In the genomic region with DNA sequence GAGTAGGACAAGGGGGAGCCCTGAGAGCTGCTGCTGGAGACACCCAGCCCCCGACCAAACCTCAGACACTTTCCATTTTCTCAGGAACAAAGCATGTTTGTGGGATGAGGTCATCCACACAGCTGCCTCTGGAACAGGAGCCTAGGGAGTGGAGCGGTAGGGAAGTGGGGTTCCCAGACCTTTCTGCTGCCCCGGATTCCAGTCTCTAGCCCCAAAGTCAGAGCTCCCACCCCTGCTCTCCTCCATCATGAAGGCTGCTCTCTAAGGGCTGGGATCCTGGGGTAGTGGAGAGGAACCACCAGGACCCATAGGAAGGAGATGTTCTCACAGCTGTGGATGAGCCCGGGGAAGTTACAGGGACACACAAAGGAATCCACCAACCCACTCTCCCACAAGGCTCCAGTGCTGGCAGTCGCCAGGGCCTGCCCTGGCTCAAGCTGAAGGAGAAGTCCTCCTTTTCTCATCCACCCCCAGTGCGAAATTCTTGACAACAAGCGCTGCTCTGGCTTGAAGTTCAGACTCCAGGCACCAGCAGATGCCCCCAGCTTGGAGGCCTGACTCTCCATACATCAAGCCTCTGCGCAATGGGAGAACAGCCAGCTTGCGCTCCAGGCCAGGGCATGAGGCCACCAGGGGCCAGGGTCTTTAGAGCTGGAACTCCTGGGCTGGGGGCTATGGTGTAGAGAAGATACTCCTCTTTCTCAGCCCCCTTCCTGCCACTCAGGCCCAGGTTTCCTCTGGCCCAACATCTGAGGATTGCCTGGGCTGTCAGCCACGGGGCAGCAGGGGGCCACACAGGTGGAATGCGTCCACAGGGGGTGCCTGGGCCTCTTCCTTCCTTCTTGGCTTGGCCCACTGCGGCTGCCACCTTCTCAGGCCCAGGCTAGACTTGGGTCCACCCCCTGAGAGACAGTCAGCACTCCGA, we compare ENCODE assay signal across 8 cellular contexts. TPM values are rescaled to one million over a fixed set of nuclear protein-coding genes. Genes with fewer than 3 reads are reported as not detected.
A peak's percentile ranks its signal among the peaks of the same experiment; 100 is the strongest.
DNase-seq lines count a peak whose midpoint lies in the region; ATAC-seq, FAIRE-seq and TF ChIP-seq lines count a peak whose summit lies in the region.

No MANE protein-coding gene starts in this region.

- no peaks in the 10 kb centered on the region for H3K9me3 ChIP-seq in keratinocyte (ENCODE audit: control insufficient read depth, low read depth, low read length)
- H3K9me3 ChIP-seq in testis, result no peaks in the 10 kb centered on the region

- H3K27me3 ChIP-seq in brain microvascular endothelial cell (replicated peaks) (no peaks in the 10 kb centered on the region), keratinocyte (ENCODE audit: control insufficient read depth, extremely low read depth, insufficient read depth, low read length) (no peaks in the 10 kb centered on the region), testis (no peaks in the 10 kb centered on the region)

- DNase-seq in activated CD8-positive, alpha-beta memory T cell treated with anti-CD3 and anti-CD28 coated beads, Interleukin-2, amount 10 ng/mL, durations not matched to agents 7 days and 5 days, result no peak
- DNase-seq in activated CD8-positive, alpha-beta memory T cell treated with anti-CD3 and anti-CD28 coated beads, Interleukin-2, amount 50 U/mL, for 4 hours, result no peak
- DNase-seq in brain microvascular endothelial cell (peak; percentile 88), keratinocyte (ENCODE audit: low read depth, low spot score) (no peak), testis (no peak), SHP77 (lab: John Stamatoyannopoulos, UW) (no peak)

- peaks cover 53% of the 10 kb centered on the region for H3K79me2 ChIP-seq in keratinocyte (ENCODE audit: control insufficient read depth, insufficient read depth, low read length)

- intact Hi-C loops in testis (cut with DNase I; ENCODE audit: low total_unique reads), result no loop called here

- peak overlapping the region; percentile 68 for H3K9ac ChIP-seq in keratinocyte (ENCODE audit: control insufficient read depth, extremely low read depth, insufficient read depth, low read length)

- H3K4me3 ChIP-seq in brain microvascular endothelial cell (ENCODE audit: low read depth, low read length) (peak overlapping the region; percentile 32), keratinocyte (ENCODE audit: control insufficient read depth in 2 of 3, extremely low read depth in 1 of 3, insufficient read depth in 2 of 3, low read depth in 1 of 3, low read length in 3 of 3) (peak overlapping the region in 2 of 3 experiments; percentile 46 to 51), testis (no peak overlapping the region)

- WGBS in testis, 2 donors, result 53% methylated on average over 8 to 13 of the region's 13 CpGs

- peak overlapping the region; percentile 52 for H3K27ac Mint-ChIP-seq in activated CD8-positive, alpha-beta memory T cell treated with anti-CD3 and anti-CD28 coated beads, Interleukin-2, amount 10 ng/mL, durations not matched to agents 7 days and 5 days

- in situ Hi-C loops in brain microvascular endothelial cell (cut with HindIII; ENCODE audit: low pct_ligation_motif_present, low sequenced_read_pairs), result no loop called here

- H4K20me1 ChIP-seq in keratinocyte (ENCODE audit: control insufficient read depth, extremely low read depth, insufficient read depth, low read length), result no peaks in the 10 kb centered on the region

- dilution Hi-C loops in keratinocyte (cut with MboI; ENCODE audit: extremely low pct_ligation_motif_present, low sequenced_read_pairs), result no loop called here

- no peak for TF ChIP-seq POLR2A in testis (IDR thresholded peaks at IDR 0.05)

- ATAC-seq in activated CD8-positive, alpha-beta memory T cell treated with anti-CD3 and anti-CD28 coated beads, Interleukin-2, amount 10 ng/mL, durations not matched to agents 7 days and 5 days, result no peak
- no peak for ATAC-seq in HG02798 (IDR thresholded peaks at IDR 0.05; ENCODE audit: poor library complexity, unreplicated experiment)
- no peak for ATAC-seq in GM18498 (IDR thresholded peaks at IDR 0.05; ENCODE audit: unreplicated experiment)

- no peak for TF ChIP-seq CTCF in brain microvascular endothelial cell (IDR thresholded peaks at IDR 0.05; ENCODE audit: low read depth, low read length, missing control alignments)
- TF ChIP-seq CTCF in keratinocyte (optimal IDR thresholded peaks at IDR 0.05 in 1 of 3, IDR thresholded peaks at IDR 0.05 in 1 of 3, conservative IDR thresholded peaks at IDR 0.05 in 1 of 3; ENCODE audit: extremely low read depth in 1 of 3, insufficient read depth in 2 of 3, low read length in 3 of 3), result no peak
- TF ChIP-seq CTCF in testis (IDR thresholded peaks at IDR 0.05), result no peak

- H3K27ac ChIP-seq in brain microvascular endothelial cell (peak overlapping the region; percentile 97), keratinocyte (ENCODE audit: control insufficient read depth, insufficient read depth, low read length) (peak overlapping the region; percentile 90), testis (peak overlapping the region; percentile 55 to 77)

- H2AFZ ChIP-seq in keratinocyte (ENCODE audit: control insufficient read depth, low read length), result peak overlapping the region; percentile 47

- CTCF ChIA-PET in activated CD8-positive, alpha-beta memory T cell treated with anti-CD3 and anti-CD28 coated beads, Interleukin-2, amount 10 ng/mL, durations not matched to agents 7 days and 5 days (lab: Charles Lee), result interaction anchor here (0.9 to 4.3 kb wide), 5 partner anchors 10 to 141 kb away, joined by 3 to 29 read pairs (median 3); a partner anchor contains a TSS

- no peaks in the 10 kb centered on the region for H3K27me3 Mint-ChIP-seq in activated CD8-positive, alpha-beta memory T cell treated with anti-CD3 and anti-CD28 coated beads, Interleukin-2, amount 10 ng/mL, durations not matched to agents 7 days and 5 days

- peak overlapping the region; percentile 89 for H3K4me2 ChIP-seq in keratinocyte (ENCODE audit: control insufficient read depth, extremely low read depth, insufficient read depth, low read depth, low read length)

- H3K4me1 Mint-ChIP-seq in activated CD8-positive, alpha-beta memory T cell treated with anti-CD3 and anti-CD28 coated beads, Interleukin-2, amount 10 ng/mL, durations not matched to agents 7 days and 5 days, result peaks cover 47% of the 10 kb centered on the region

- no peak overlapping the region for H3K4me3 Mint-ChIP-seq in activated CD8-positive, alpha-beta memory T cell treated with anti-CD3 and anti-CD28 coated beads, Interleukin-2, amount 10 ng/mL, durations not matched to agents 7 days and 5 days

- H3K4me1 ChIP-seq in keratinocyte (ENCODE audit: control insufficient read depth, extremely low read depth, insufficient read depth, low read length), result peaks cover 49% of the 10 kb centered on the region
- peaks cover 43% of the 10 kb centered on the region for H3K4me1 ChIP-seq in testis

- no peaks in the 10 kb centered on the region for H3K9me3 Mint-ChIP-seq in activated CD8-positive, alpha-beta memory T cell treated with anti-CD3 and anti-CD28 coated beads, Interleukin-2, amount 10 ng/mL, durations not matched to agents 7 days and 5 days (ENCODE audit: low read depth)

- peaks cover 36% of the 10 kb centered on the region for H3K36me3 ChIP-seq in brain microvascular endothelial cell (replicated peaks)
- peaks cover 14 to 25% of the 10 kb centered on the region in 2 experiments for H3K36me3 ChIP-seq in keratinocyte (ENCODE audit: control insufficient read depth in 2 of 2, extremely low read depth in 1 of 2, insufficient read depth in 2 of 2, low read length in 2 of 2)
- no peaks in the 10 kb centered on the region for H3K36me3 ChIP-seq in testis (ENCODE audit: low read depth, missing control alignments)

- H3K9me1 ChIP-seq in keratinocyte (ENCODE audit: control insufficient read depth, extremely low read depth, insufficient read depth, low read length), result peaks cover 3% of the 10 kb centered on the region

- peaks cover 7% of the 10 kb centered on the region for H3K36me3 Mint-ChIP-seq in activated CD8-positive, alpha-beta memory T cell treated with anti-CD3 and anti-CD28 coated beads, Interleukin-2, amount 10 ng/mL, durations not matched to agents 7 days and 5 days

- FAIRE-seq in keratinocyte (lab: Jason Lieb, UNC), result peak; percentile 84

RNA-seq across cellular contexts. Expression of a gene that starts 4.5 kb away (rescaled TPM):
- total RNA-seq in activated CD8-positive, alpha-beta memory T cell treated with anti-CD3 and anti-CD28 coated beads, Interleukin-2, amount 10 ng/mL, durations not matched to agents 7 days and 5 days, result 10 to 100 TPM; 13.5 to 14.5 TPM
- polyA plus RNA-seq in keratinocyte, result 5.1 to 24.6 TPM (median 5.2 TPM) in 3 replicates
- polyA plus RNA-seq in keratinocyte (2011; ENCODE audit: low read depth), result 6.6 TPM
- polyA plus RNA-seq in keratinocyte (2011; cell fraction: cytosol; rRNA removed), result 9.0 and 16.5 TPM in 2 replicates
- 10.2 and 14.7 TPM in 2 replicates for polyA plus RNA-seq in keratinocyte (2011; cell fraction: nucleus; rRNA removed)
- polyA plus RNA-seq in keratinocyte (2012; ENCODE audit: low replicate concordance), result 11.9 and 29.7 TPM in 2 replicates
- polyA minus RNA-seq in keratinocyte, result 16.0 to 51.9 TPM (median 20.1 TPM) in 3 replicates
- polyA minus RNA-seq in keratinocyte (2011; cell fraction: cytosol; rRNA and poly(A)+ RNA removed), result 16.7 TPM
- 9.4 and 14.0 TPM in 2 replicates for polyA minus RNA-seq in keratinocyte (2011; cell fraction: nucleus; rRNA and poly(A)+ RNA removed)
- total RNA-seq in testis, result 10 to 100 TPM; 21.3 to 28.7 TPM
- 20.7 TPM for polyA plus RNA-seq in testis (ENCODE audit: insufficient read depth, low read depth, low replicate concordance)

RNA-seq across cellular contexts. Expression of a gene that starts 11.0 kb away (rescaled TPM):
- 100 to 1,000 TPM in 1 of 2 experiments, 10 to 100 TPM in 1; 70.1 to 104 TPM for total RNA-seq in activated CD8-positive, alpha-beta memory T cell treated with anti-CD3 and anti-CD28 coated beads, Interleukin-2, amount 10 ng/mL, durations not matched to agents 7 days and 5 days
- polyA plus RNA-seq in keratinocyte (26.4 to 47.0 TPM (median 44.5 TPM) in 3 replicates), testis (ENCODE audit: insufficient read depth, low read depth, low replicate concordance) (87.5 TPM)
- polyA plus RNA-seq in keratinocyte (2011; ENCODE audit: low read depth), result 125 TPM
- polyA plus RNA-seq in keratinocyte (2011; cell fraction: cytosol; rRNA removed), result 27.8 and 45.9 TPM in 2 replicates
- 37.7 and 48.5 TPM in 2 replicates for polyA plus RNA-seq in keratinocyte (2011; cell fraction: nucleus; rRNA removed)
- polyA plus RNA-seq in keratinocyte (2012; ENCODE audit: low replicate concordance), result 30.4 and 59.0 TPM in 2 replicates
- 7.8 to 38.2 TPM (median 21.6 TPM) in 3 replicates for polyA minus RNA-seq in keratinocyte
- polyA minus RNA-seq in keratinocyte (2011; cell fraction: cytosol; rRNA and poly(A)+ RNA removed), result 37.4 TPM
- polyA minus RNA-seq in keratinocyte (2011; cell fraction: nucleus; rRNA and poly(A)+ RNA removed), result 19.1 and 28.4 TPM in 2 replicates
- total RNA-seq in testis, result 10 to 100 TPM; 59.3 to 74.6 TPM

RNA-seq across cellular contexts. Expression of a gene that starts 11.7 kb away (rescaled TPM):
- 10 to 100 TPM; 32.4 to 49.6 TPM for total RNA-seq in activated CD8-positive, alpha-beta memory T cell treated with anti-CD3 and anti-CD28 coated beads, Interleukin-2, amount 10 ng/mL, durations not matched to agents 7 days and 5 days
- polyA plus RNA-seq in keratinocyte, result 24.1 to 50.0 TPM (median 49.1 TPM) in 3 replicates
- polyA plus RNA-seq in keratinocyte (2011; ENCODE audit: low read depth), result 145 TPM
- 26.4 and 35.2 TPM in 2 replicates for polyA plus RNA-seq in keratinocyte (2011; cell fraction: cytosol; rRNA removed)
- 24.5 and 39.0 TPM in 2 replicates for polyA plus RNA-seq in keratinocyte (2011; cell fraction: nucleus; rRNA removed)
- polyA plus RNA-seq in keratinocyte (2012; ENCODE audit: low replicate concordance), result 31.7 and 64.5 TPM in 2 replicates
- 5.7 to 12.6 TPM (median 7.4 TPM) in 3 replicates for polyA minus RNA-seq in keratinocyte
- 15.3 TPM for polyA minus RNA-seq in keratinocyte (2011; cell fraction: cytosol; rRNA and poly(A)+ RNA removed)
- polyA minus RNA-seq in keratinocyte (2011; cell fraction: nucleus; rRNA and poly(A)+ RNA removed), result 6.4 and 13.8 TPM in 2 replicates
- 10 to 100 TPM; 35.6 to 42.4 TPM for total RNA-seq in testis
- polyA plus RNA-seq in testis (ENCODE audit: insufficient read depth, low read depth, low replicate concordance), result 43.3 TPM

RNA-seq across cellular contexts. Expression of a gene that starts 45.8 kb away (rescaled TPM):
- under 1 TPM in 1 of 2 experiments, not detected in 1; 0.09 TPM for total RNA-seq in activated CD8-positive, alpha-beta memory T cell treated with anti-CD3 and anti-CD28 coated beads, Interleukin-2, amount 10 ng/mL, durations not matched to agents 7 days and 5 days
- polyA plus RNA-seq in keratinocyte (0.32 to 1.3 TPM (median 0.59 TPM) in 3 replicates), testis (ENCODE audit: insufficient read depth, low read depth, low replicate concordance) (1.6 TPM)
- polyA plus RNA-seq in keratinocyte (2011; ENCODE audit: low read depth), result 0.71 TPM
- 0.33 and 0.84 TPM in 2 replicates for polyA plus RNA-seq in keratinocyte (2011; cell fraction: cytosol; rRNA removed)
- 0.52 and 1.7 TPM in 2 replicates for polyA plus RNA-seq in keratinocyte (2011; cell fraction: nucleus; rRNA removed)
- 0.87 and 2.2 TPM in 2 replicates for polyA plus RNA-seq in keratinocyte (2012; ENCODE audit: low replicate concordance)
- 0.61 to 0.72 TPM (median 0.63 TPM) in 3 replicates for polyA minus RNA-seq in keratinocyte
- polyA minus RNA-seq in keratinocyte (2011; cell fraction: cytosol; rRNA and poly(A)+ RNA removed), result 3.3 TPM
- polyA minus RNA-seq in keratinocyte (2011; cell fraction: nucleus; rRNA and poly(A)+ RNA removed), result 1.7 and 1.8 TPM in 2 replicates
- 1 to 10 TPM; 6.0 to 6.8 TPM for total RNA-seq in testis

RNA-seq across cellular contexts. Expression of a gene that starts 53.9 kb away (rescaled TPM):
- 10 to 100 TPM; 37.6 to 39.9 TPM for total RNA-seq in activated CD8-positive, alpha-beta memory T cell treated with anti-CD3 and anti-CD28 coated beads, Interleukin-2, amount 10 ng/mL, durations not matched to agents 7 days and 5 days
- polyA plus RNA-seq in keratinocyte (3.4 to 6.4 TPM (median 6.0 TPM) in 3 replicates), testis (ENCODE audit: insufficient read depth, low read depth, low replicate concordance) (15.3 TPM)
- polyA plus RNA-seq in keratinocyte (2011; ENCODE audit: low read depth), result 3.0 TPM
- polyA plus RNA-seq in keratinocyte (2011; cell fraction: cytosol; rRNA removed), result 2.3 and 3.9 TPM in 2 replicates
- 5.8 and 6.3 TPM in 2 replicates for polyA plus RNA-seq in keratinocyte (2011; cell fraction: nucleus; rRNA removed)
- polyA plus RNA-seq in keratinocyte (2012; ENCODE audit: low replicate concordance), result 3.0 and 4.1 TPM in 2 replicates
- 3.5 to 5.9 TPM (median 5.2 TPM) in 3 replicates for polyA minus RNA-seq in keratinocyte
- 3.3 TPM for polyA minus RNA-seq in keratinocyte (2011; cell fraction: cytosol; rRNA and poly(A)+ RNA removed)
- polyA minus RNA-seq in keratinocyte (2011; cell fraction: nucleus; rRNA and poly(A)+ RNA removed), result 3.0 and 6.7 TPM in 2 replicates
- 10 to 100 TPM; 24.1 to 31.6 TPM for total RNA-seq in testis

Comparison
In these comparisons a context has a peak if more than half of its experiments do, and no peak if none do; other contexts are left out.
1. H3K4me3 ChIP-seq: peak in brain microvascular endothelial cell (single experiment) and keratinocyte (2 of 3); none in testis (0 of 2).
2. Peak in every context shown above with its lines, with median percentiles within 50 percentile points of each other: H3K27ac ChIP-seq.